In genomic region chr17:4163951-4164350, GRCh38 we compare ENCODE assay signal across 13 cellular contexts. TPM values are rescaled to one million over a fixed set of nuclear protein-coding genes. Genes with fewer than 3 reads are reported as not detected.
A peak's percentile ranks its signal among the peaks of the same experiment; 100 is the strongest.
DNase-seq lines count a peak whose midpoint lies in the region; TF ChIP-seq lines count a peak whose summit lies in the region.
"Had no signal": no experiment of that assay in that cellular context is flagged by ENCODE, and none has a peak within 500 bp of the region (broad histone marks: within the 10 kb centered on the region; RNA-seq: fewer than 3 reads in every experiment).

No MANE protein-coding gene starts in this region.

- DNase-seq in GM04504 (ENCODE audit: low read depth) (peak; percentile 38), OCI-M1 (lab: John Stamatoyannopoulos, UW) (peak; percentile 24), erythroblast (lab: John Stamatoyannopoulos, UW) (peak; percentile 49 to 72), osteoblast (ENCODE audit: insufficient read length, low spot score, missing footprints) (peak; percentile 83), NCI-H2107 (lab: John Stamatoyannopoulos, UW) (no peak), NCI-H748 (lab: John Stamatoyannopoulos, UW; ENCODE audit: unreplicated experiment) (no peak), H7 (no peak)
- DNase-seq: CD8-positive, alpha-beta T cell; colonic mucosa; foreskin melanocyte; NCI-H1092 treated with DMSO at 0.1 percent for 48 hours; stimulated activated naive CD8-positive, alpha-beta T cell treated with anti-CD3 and anti-CD28 coated beads, Interleukin-15, Interleukin-2, amounts not matched to agents 100 U/mL and 50 U/mL, for 24 hours; WERI-Rb-1 had no signal

- peaks cover 10% of the 10 kb centered on the region for H3K4me1 ChIP-seq in osteoblast (ENCODE audit: insufficient read depth, low read length)
- H3K4me1 ChIP-seq: colonic mucosa had no signal

- no peak overlapping the region for H3K27ac ChIP-seq in osteoblast (ENCODE audit: low read depth, low read length)
- H3K27ac ChIP-seq: colonic mucosa had no signal

- H4K20me1 ChIP-seq in osteoblast (ENCODE audit: insufficient read depth, low read length): no peaks in the 10 kb centered on the region

- no peaks in the 10 kb centered on the region for H3K9me3 ChIP-seq in osteoblast (ENCODE audit: low read depth, low read length)
- H3K9me3 ChIP-seq: colonic mucosa had no signal

- no peak overlapping the region for H2AFZ ChIP-seq in osteoblast (ENCODE audit: low read length)

- TF ChIP-seq CTCF in osteoblast (IDR thresholded peaks at IDR 0.05; ENCODE audit: extremely low read depth, low read depth, low read length): no peak

- H3K27me3 ChIP-seq in osteoblast (ENCODE audit: insufficient read depth, low read length) (no peaks in the 10 kb centered on the region), H7 (ENCODE audit: control insufficient read depth, insufficient read depth, low read length) (no peaks in the 10 kb centered on the region)
- H3K27me3 ChIP-seq: colonic mucosa had no signal

- H3K4me3 ChIP-seq in osteoblast (ENCODE audit: insufficient read depth, low read length) (no peak overlapping the region), H7 (ENCODE audit: insufficient read depth, low read depth, low read length) (no peak overlapping the region)
- H3K4me3 ChIP-seq: colonic mucosa had no signal

- peaks cover 35% of the 10 kb centered on the region for H3K36me3 ChIP-seq in osteoblast (ENCODE audit: insufficient read depth, low read length)
- peaks cover 17% of the 10 kb centered on the region for H3K36me3 ChIP-seq in H7 (replicated peaks; ENCODE audit: control insufficient read depth, insufficient read depth, low read length)

- H3K4me2 ChIP-seq in osteoblast (ENCODE audit: insufficient read depth, low read length): no peak overlapping the region

- no peak for TF ChIP-seq POLR2A in erythroblast (IDR thresholded peaks at IDR 0.05; ENCODE audit: low read length)

- no peaks in the 10 kb centered on the region for H3K79me2 ChIP-seq in osteoblast (ENCODE audit: insufficient read depth, low read length)

RNA-seq across cellular contexts. Expression of gene CYB5D2, which starts 21.0 kb away (rescaled TPM):
- total RNA-seq in osteoblast: 38.3 and 46.3 TPM in 2 replicates
- total RNA-seq in H7 (2014; rRNA removed; shearing (Covaris generic)): 11.3 and 11.5 TPM in 2 replicates

RNA-seq across cellular contexts. Expression of gene ZZEF1, which starts 21.1 kb away (rescaled TPM):
- 46.9 and 52.8 TPM in 2 replicates for total RNA-seq in osteoblast
- total RNA-seq in H7 (2014; rRNA removed; shearing (Covaris generic)): 12.0 and 13.2 TPM in 2 replicates

Comparison
In these comparisons a context has a peak if more than half of its experiments do, and no peak if none do; other contexts are left out.
1. DNase-seq: peak in GM04504 (single experiment), OCI-M1 (single experiment), erythroblast (2 of 2) and osteoblast (single experiment); none in NCI-H2107 (single experiment), NCI-H748 (single experiment) and H7 (single experiment).